In the genomic region with DNA sequence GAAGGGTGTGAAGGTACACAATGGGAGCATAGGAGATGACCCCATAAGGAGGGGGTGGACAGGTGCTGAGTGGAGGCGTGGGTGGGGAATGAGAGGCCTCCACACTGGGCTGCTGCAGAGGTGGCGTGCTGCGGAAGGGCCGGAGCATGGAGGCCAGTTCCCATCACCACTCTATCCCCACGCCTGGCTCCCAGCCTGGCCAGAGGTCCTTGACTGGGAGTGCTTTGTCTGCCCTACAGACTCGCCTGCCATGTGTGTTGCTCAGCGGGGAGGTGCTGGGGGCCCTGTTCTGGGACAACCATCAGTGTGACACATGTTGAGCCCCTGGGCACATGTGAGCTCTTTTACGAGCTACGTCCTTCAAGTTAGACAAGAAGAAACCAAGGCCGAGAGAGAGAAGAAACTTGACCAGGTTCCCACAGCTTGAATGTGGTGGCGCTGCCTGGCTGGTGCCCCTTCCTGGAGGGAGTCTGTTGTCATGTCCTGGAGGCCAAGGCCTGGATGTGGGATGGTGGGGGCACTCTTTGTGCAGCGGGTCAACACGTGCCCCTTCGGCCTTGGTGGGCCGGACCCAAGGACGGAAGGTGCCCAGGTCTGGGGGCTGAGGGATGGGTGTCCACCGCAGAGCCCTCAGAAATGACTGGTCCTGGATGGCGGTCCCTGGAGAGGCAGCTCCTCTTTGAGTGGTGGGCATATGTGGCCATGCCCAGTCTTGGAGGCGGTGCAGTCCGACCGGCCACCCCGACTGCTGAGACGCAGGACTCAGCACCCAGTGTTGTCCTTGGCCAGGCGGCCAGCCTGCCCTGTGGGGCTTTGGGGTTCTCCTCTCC, we compare ENCODE assay signal across 12 cellular contexts. TPM values are rescaled to one million over a fixed set of nuclear protein-coding genes. Genes with fewer than 3 reads are reported as not detected.
DNase-seq lines count a peak whose midpoint lies in the region; ATAC-seq and TF ChIP-seq lines count a peak whose summit lies in the region.
"Had no signal": no experiment of that assay in that cellular context is flagged by ENCODE, and none has a peak within 500 bp of the region (broad histone marks: within the 10 kb centered on the region; RNA-seq: fewer than 3 reads in every experiment).

No MANE protein-coding gene starts in this region.

- H3K27me3 Mint-ChIP-seq in activated naive CD4-positive, alpha-beta T cell treated with anti-CD3 and anti-CD28 coated beads, Interleukin-2, amount 50 U/mL, for 24 hours = no peaks in the 10 kb centered on the region
- no peaks in the 10 kb centered on the region for H3K27me3 Mint-ChIP-seq in activated naive CD8-positive, alpha-beta T cell

- peaks cover 39% of the 10 kb centered on the region for H3K4me1 Mint-ChIP-seq in activated naive CD4-positive, alpha-beta T cell treated with anti-CD3 and anti-CD28 coated beads, Interleukin-2, amount 50 U/mL, for 24 hours
- peaks cover 41% of the 10 kb centered on the region for H3K4me1 Mint-ChIP-seq in activated naive CD8-positive, alpha-beta T cell (ENCODE audit: low read depth)

- no peak for TF ChIP-seq POLR2A in thyroid gland (IDR thresholded peaks at IDR 0.05)

- H3K27me3 ChIP-seq in upper lobe of right lung (no peaks in the 10 kb centered on the region), thyroid gland (no peaks in the 10 kb centered on the region)

- peaks cover 41% of the 10 kb centered on the region for H3K4me1 ChIP-seq in upper lobe of right lung
- H3K4me1 ChIP-seq in thyroid gland = peaks cover 0 to 6% of the 10 kb centered on the region in 2 donors

- intact Hi-C loops in upper lobe of right lung (cut with DNase I) (no loop called here), thyroid gland (cut with DNase I) (no loop called here)

- TF ChIP-seq CTCF in upper lobe of right lung (IDR thresholded peaks at IDR 0.05) (no peak), thyroid gland (IDR thresholded peaks at IDR 0.05) (no peak)

- H3K9me3 Mint-ChIP-seq in activated naive CD4-positive, alpha-beta T cell treated with anti-CD3 and anti-CD28 coated beads, Interleukin-2, amount 50 U/mL, for 24 hours = no peaks in the 10 kb centered on the region
- no peaks in the 10 kb centered on the region for H3K9me3 Mint-ChIP-seq in activated naive CD8-positive, alpha-beta T cell (ENCODE audit: low read depth)

- peak overlapping the region; percentile 86 for H3K27ac Mint-ChIP-seq in activated naive CD4-positive, alpha-beta T cell treated with anti-CD3 and anti-CD28 coated beads, Interleukin-2, amount 50 U/mL, for 24 hours
- peak overlapping the region; percentile 72 for H3K27ac Mint-ChIP-seq in activated naive CD8-positive, alpha-beta T cell

- H3K9me3 ChIP-seq in upper lobe of right lung = no peaks in the 10 kb centered on the region
- H3K9me3 ChIP-seq in thyroid gland = no peaks in the 10 kb centered on the region

- no peak overlapping the region for H3K4me3 ChIP-seq in upper lobe of right lung
- H3K4me3 ChIP-seq in thyroid gland (replicated peaks in 1 of 3) = no peak overlapping the region

- peak overlapping the region; percentile 89 for H3K27ac ChIP-seq in upper lobe of right lung
- H3K27ac ChIP-seq in thyroid gland = peak overlapping the region in 1 of 3 donors; percentile 58

- H3K36me3 Mint-ChIP-seq in activated naive CD4-positive, alpha-beta T cell treated with anti-CD3 and anti-CD28 coated beads, Interleukin-2, amount 50 U/mL, for 24 hours = no peaks in the 10 kb centered on the region
- no peaks in the 10 kb centered on the region for H3K36me3 Mint-ChIP-seq in activated naive CD8-positive, alpha-beta T cell

- no peak for DNase-seq in activated naive CD4-positive, alpha-beta T cell treated with Interleukin-2 at 50 U/mL for 16 hours
- DNase-seq in mesenteric fat pad (ENCODE audit: low spot score) (peak; percentile 76), upper lobe of right lung (peak; percentile 60), globus pallidus (ENCODE audit: low spot score) (no peak), thyroid gland (no peak)
- DNase-seq in stimulated activated CD4-positive, alpha-beta T cell treated with anti-CD3 and anti-CD28 coated beads, Interleukin-12 subunit alpha, Interleukin-12 subunit beta, amount 100 ng/mL, for 4 hours = no peak
- DNase-seq: NCI-H1930; stimulated activated CD4-positive, alpha-beta T cell treated with anti-CD3 and anti-CD28 coated beads, Interleukin-4, amount 100 ng/mL, for 4 hours had no signal

- H3K4me3 Mint-ChIP-seq in activated naive CD4-positive, alpha-beta T cell treated with anti-CD3 and anti-CD28 coated beads, Interleukin-2, amount 50 U/mL, for 24 hours = peak overlapping the region; percentile 21
- peak overlapping the region; percentile 32 for H3K4me3 Mint-ChIP-seq in activated naive CD8-positive, alpha-beta T cell

- no peaks in the 10 kb centered on the region for H3K36me3 ChIP-seq in upper lobe of right lung
- H3K36me3 ChIP-seq in thyroid gland = no peaks in the 10 kb centered on the region

- ATAC-seq in upper lobe of right lung = no peak

- WGBS in thyroid gland, 2 donors = 91 to 94% methylated on average over 18 to 22 of the region's 24 CpGs

RNA-seq across cellular contexts. Expression of gene INPP5D, which starts 1.2 kb away (rescaled TPM):
- 28.8 TPM for total RNA-seq in mesenteric fat pad
- total RNA-seq in upper lobe of right lung = 33.3 TPM
- 10 to 100 TPM in 2 of 4 donors, 1 to 10 TPM in 2; 7.1 to 13.4 (median 10.5) TPM for total RNA-seq in thyroid gland

RNA-seq across cellular contexts. Expression of gene NEU2, which starts 26.5 kb away (rescaled TPM):
- not detected for total RNA-seq in mesenteric fat pad
- total RNA-seq in upper lobe of right lung = not detected
- not detected for total RNA-seq in thyroid gland
- total RNA-seq: osteocyte, temporal lobe had no signal

RNA-seq across cellular contexts. Expression of gene NGEF, which starts 45.9 kb away (rescaled TPM):
- total RNA-seq in mesenteric fat pad = 0.35 TPM
- not detected for total RNA-seq in upper lobe of right lung
- total RNA-seq in thyroid gland = 1 to 10 TPM in 1 of 4 donors, under 1 TPM in 1, not detected in 2; 0.11 to 2.1 TPM

Comparison
In these comparisons a context has a peak if more than half of its experiments do, and no peak if none do; other contexts are left out.
1. DNase-seq: peak in mesenteric fat pad (single experiment) and upper lobe of right lung (single experiment); none in activated naive CD4-positive, alpha-beta T cell treated with Interleukin-2 at 50 U/mL for 16 hours (single experiment), globus pallidus (single experiment), stimulated activated CD4-positive, alpha-beta T cell treated with anti-CD3 and anti-CD28 coated beads, Interleukin-12 subunit alpha, Interleukin-12 subunit beta, amount 100 ng/mL, for 4 hours (single experiment) and thyroid gland (0 of 2).